29 cellular contexts compared by ENCODE assay signal in the genomic region with DNA sequence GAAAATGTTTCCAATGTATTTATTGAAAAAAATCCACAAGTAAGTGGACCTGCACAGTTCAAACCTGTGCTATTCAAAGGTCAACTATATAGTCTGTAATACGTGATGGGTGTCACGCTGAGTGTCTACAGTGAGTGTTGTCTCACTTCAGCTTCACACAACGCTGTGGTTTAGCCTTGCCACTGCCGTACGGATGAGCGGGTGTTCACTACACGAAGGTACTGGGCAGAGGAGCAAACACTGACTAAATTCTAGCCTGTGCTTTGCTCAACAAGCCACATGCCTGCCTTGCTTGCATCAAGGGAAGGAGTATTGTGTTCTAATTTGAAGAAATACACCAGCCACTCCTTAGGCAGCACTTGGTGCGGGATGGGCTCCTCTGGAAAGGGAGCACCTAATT. TPM values are rescaled to one million over a fixed set of nuclear protein-coding genes. Genes with fewer than 3 reads are reported as not detected.
DNase-seq lines count a peak whose midpoint lies in the region; ATAC-seq, FAIRE-seq and TF ChIP-seq lines count a peak whose summit lies in the region.
"Had no signal": no experiment of that assay in that cellular context is flagged by ENCODE, and none has a peak within 500 bp of the region (broad histone marks: within the 10 kb centered on the region; RNA-seq: fewer than 3 reads in every experiment).

No MANE protein-coding gene starts in this region.

- no peak for DNase-seq in HepG2 (ENCODE audit: low spot score)
- DNase-seq in right lobe of liver = no peak
- DNase-seq in endothelial cell (ENCODE audit: low spot score) = no peak
- DNase-seq in stimulated activated effector memory CD8-positive, alpha-beta T cell treated with anti-CD3 and anti-CD28 coated beads, Interleukin-12 subunit alpha, Interleukin-12 subunit beta, amount 100 ng/mL, for 72 hours (ENCODE audit: low spot score in 2 of 2) = no peak
- no peak for DNase-seq in nucleus accumbens (lab: John Stamatoyannopoulos, UW)
- DNase-seq in activated CD4-positive, alpha-beta T cell treated with anti-CD3 and anti-CD28 coated beads, Interleukin-2, amount 50 U/mL, for 48 hours = no peak
- DNase-seq: activated CD4-positive, alpha-beta T cell treated with anti-CD3 and anti-CD28 coated beads, Interleukin-2, amount 10 ng/mL, durations not matched to agents 24 days and 14 days; caudate nucleus; GM23248; MV-4-11; NCI-H187; NCI-H69; stimulated activated CD4-positive, alpha-beta T cell treated with anti-CD3 and anti-CD28 coated beads, Interleukin-2, amount 100 ng/mL, for 24 hours; stimulated activated naive B cell treated with anti-CD40 and anti-IgM and Interleukin-4, amounts not matched to agents 10 μg/mL and 1 μg/mL and 100 μg/mL, for 72 hours; testis had no signal

- no peak for FAIRE-seq in HepG2 (lab: Jason Lieb, UNC)

- in situ Hi-C loops in HepG2 (cut with HindIII; ENCODE audit: extremely low pct_ligation_motif_present, low pct_unique_long_range_greater_than_20kb) = loop anchor here (5.0 kb wide), 1 partner anchor 112 kb away; no protein-coding TSS in a partner anchor

- H3K9me3 ChIP-seq in HepG2 (ENCODE audit: low read length) (no peaks in the 10 kb centered on the region), right lobe of liver (no peaks in the 10 kb centered on the region)
- H3K9me3 ChIP-seq: BLaER1, heart left ventricle, testis, vagina had no signal

- ATAC-seq in HepG2 (no peak), right lobe of liver (no peak)
- peak; percentile 92 for ATAC-seq in stimulated activated effector memory CD8-positive, alpha-beta T cell treated with anti-CD3 and anti-CD28 coated beads, Interleukin-12 subunit alpha, Interleukin-12 subunit beta, amount 100 ng/mL, for 72 hours
- ATAC-seq: activated naive CD4-positive, alpha-beta T cell treated with anti-CD3 and anti-CD28 coated beads, Interleukin-2, amount 50 U/mL, for 72 hours; heart left ventricle; stimulated activated naive B cell treated with anti-CD40 and anti-IgM and Interleukin-4, amounts not matched to agents 10 μg/mL and 1 μg/mL and 100 μg/mL, for 72 hours had no signal

- WGBS in HepG2 (ENCODE audit: low lambda C conversion rate) = 33% methylated on average over 4 of the region's 8 CpGs
- WGBS in right lobe of liver (ENCODE audit: insufficient coverage, low coverage, low lambda C conversion rate, missing lambda C conversion rate) = 61% methylated on average over 7 of the region's 8 CpGs

- TF ChIP-seq CTCF in HepG2 (CRISPR knock-in tag; IDR thresholded peaks at IDR 0.05) (0 out of 2 replicates have a peak, but pooled peaks have one; percentile 3), right lobe of liver (IDR thresholded peaks at IDR 0.05) (no peak), endothelial cell (IDR thresholded peaks at IDR 0.05; ENCODE audit: unreplicated experiment) (no peak)

- H3K27ac Mint-ChIP-seq in endothelial cell (ENCODE audit: unreplicated experiment) = peak overlapping the region; percentile 61
- no peak overlapping the region for H3K27ac Mint-ChIP-seq in stimulated activated effector memory CD8-positive, alpha-beta T cell treated with anti-CD3 and anti-CD28 coated beads, Interleukin-12 subunit alpha, Interleukin-12 subunit beta, amount 100 ng/mL, for 72 hours
- H3K27ac Mint-ChIP-seq: activated CD4-positive, alpha-beta T cell treated with anti-CD3 and anti-CD28 coated beads, Interleukin-2, amount 10 ng/mL, durations not matched to agents 24 days and 14 days; activated naive CD4-positive, alpha-beta T cell treated with anti-CD3 and anti-CD28 coated beads, Interleukin-2, amount 50 U/mL, for 72 hours; progenitor cell of endocrine pancreas; stimulated activated naive B cell treated with anti-CD40 and anti-IgM and Interleukin-4, amounts not matched to agents 10 μg/mL and 1 μg/mL and 100 μg/mL, for 72 hours; T-helper 2 cell treated with Interferon-gamma antibody and Interleukin-4, amounts not matched to agents 5 μg/mL and 100 μg/mL, for 36 hours had no signal

- H3K36me3 Mint-ChIP-seq in endothelial cell (ENCODE audit: low read depth, unreplicated experiment) = no peaks in the 10 kb centered on the region
- no peaks in the 10 kb centered on the region for H3K36me3 Mint-ChIP-seq in stimulated activated effector memory CD8-positive, alpha-beta T cell treated with anti-CD3 and anti-CD28 coated beads, Interleukin-12 subunit alpha, Interleukin-12 subunit beta, amount 100 ng/mL, for 72 hours
- H3K36me3 Mint-ChIP-seq: activated naive CD4-positive, alpha-beta T cell treated with anti-CD3 and anti-CD28 coated beads, Interleukin-2, amount 50 U/mL, for 72 hours; stimulated activated naive B cell treated with anti-CD40 and anti-IgM and Interleukin-4, amounts not matched to agents 10 μg/mL and 1 μg/mL and 100 μg/mL, for 72 hours had no signal

- no peak overlapping the region for H3K9ac ChIP-seq in HepG2 (ENCODE audit: insufficient read depth, low read depth, low read length)
- H3K9ac ChIP-seq: BLaER1, GM23248, KMS-11 had no signal

- TF ChIP-seq EP300 in HepG2 (IDR thresholded peaks at IDR 0.05; ENCODE audit: low read depth in 2 of 2, low read length in 2 of 2) = no peak
- no peak for TF ChIP-seq EP300 in HepG2 (CRISPR knock-in tag; IDR thresholded peaks at IDR 0.05; ENCODE audit: borderline replicate concordance)

- no TSS peak for BruUV-seq in HepG2 (replicated peaks; lab: Mats Ljungman, UMichigan)

- no peak for TF ChIP-seq RAD21 in HepG2 (CRISPR knock-in tag; IDR thresholded peaks at IDR 0.05)

- intact Hi-C loops in HepG2 (cut with micrococcal nuclease; ENCODE audit: unreplicated experiment) (loop anchor here (5.0 kb wide), 1 partner anchor 42 kb away; no protein-coding TSS in a partner anchor), right lobe of liver (cut with DNase I) (loop anchor here in 1 of 2 donors (10.0 kb wide), 1 partner anchor 140 kb away; the partner anchor contains the start of gene KRTDAP)

- H3K4me3 Mint-ChIP-seq in endothelial cell (ENCODE audit: unreplicated experiment) = no peak overlapping the region
- peak overlapping the region; percentile 26 for H3K4me3 Mint-ChIP-seq in stimulated activated effector memory CD8-positive, alpha-beta T cell treated with anti-CD3 and anti-CD28 coated beads, Interleukin-12 subunit alpha, Interleukin-12 subunit beta, amount 100 ng/mL, for 72 hours
- H3K4me3 Mint-ChIP-seq: activated CD4-positive, alpha-beta T cell treated with anti-CD3 and anti-CD28 coated beads, Interleukin-2, amount 10 ng/mL, durations not matched to agents 24 days and 14 days; neural crest cell; stimulated activated naive B cell treated with anti-CD40 and anti-IgM and Interleukin-4, amounts not matched to agents 10 μg/mL and 1 μg/mL and 100 μg/mL, for 72 hours; T-helper 2 cell treated with Interferon-gamma antibody and Interleukin-4, amounts not matched to agents 5 μg/mL and 100 μg/mL, for 36 hours had no signal

- peaks cover 54% of the 10 kb centered on the region for H3K4me1 ChIP-seq in HepG2 (ENCODE audit: insufficient read depth, low read length)
- H3K4me1 ChIP-seq in right lobe of liver = no peaks in the 10 kb centered on the region
- H3K4me1 ChIP-seq: testis had no signal

- H3K27me3 Mint-ChIP-seq in endothelial cell (ENCODE audit: unreplicated experiment) = peaks cover 2% of the 10 kb centered on the region
- H3K27me3 Mint-ChIP-seq: activated CD4-positive, alpha-beta T cell treated with anti-CD3 and anti-CD28 coated beads, Interleukin-2, amount 10 ng/mL, durations not matched to agents 24 days and 14 days; progenitor cell of endocrine pancreas had no signal

- no peaks in the 10 kb centered on the region for H3K79me2 ChIP-seq in HepG2 (ENCODE audit: insufficient read depth, low read length)

- H3K9me3 Mint-ChIP-seq in endothelial cell (ENCODE audit: unreplicated experiment) = no peaks in the 10 kb centered on the region
- no peaks in the 10 kb centered on the region for H3K9me3 Mint-ChIP-seq in stimulated activated effector memory CD8-positive, alpha-beta T cell treated with anti-CD3 and anti-CD28 coated beads, Interleukin-12 subunit alpha, Interleukin-12 subunit beta, amount 100 ng/mL, for 72 hours
- H3K9me3 Mint-ChIP-seq: activated CD4-positive, alpha-beta T cell treated with anti-CD3 and anti-CD28 coated beads, Interleukin-2, amount 10 ng/mL, durations not matched to agents 24 days and 14 days; activated naive CD4-positive, alpha-beta T cell treated with anti-CD3 and anti-CD28 coated beads, Interleukin-2, amount 50 U/mL, for 72 hours; neural crest cell; stimulated activated naive B cell treated with anti-CD40 and anti-IgM and Interleukin-4, amounts not matched to agents 10 μg/mL and 1 μg/mL and 100 μg/mL, for 72 hours; T-helper 2 cell treated with Interferon-gamma antibody and Interleukin-4, amounts not matched to agents 5 μg/mL and 100 μg/mL, for 36 hours had no signal

- H3K4me1 Mint-ChIP-seq in endothelial cell (ENCODE audit: unreplicated experiment) = peaks cover 8% of the 10 kb centered on the region
- peaks cover 38% of the 10 kb centered on the region for H3K4me1 Mint-ChIP-seq in stimulated activated effector memory CD8-positive, alpha-beta T cell treated with anti-CD3 and anti-CD28 coated beads, Interleukin-12 subunit alpha, Interleukin-12 subunit beta, amount 100 ng/mL, for 72 hours
- H3K4me1 Mint-ChIP-seq: neural crest cell had no signal

- H2AFZ ChIP-seq in HepG2 (ENCODE audit: low read length) = no peak overlapping the region
- H2AFZ ChIP-seq: GM23248 had no signal

- POLR2A ChIA-PET in HepG2 (lab: Yijun Ruan, JAX) = no interaction called here

- no peaks in the 10 kb centered on the region for H4K20me1 ChIP-seq in HepG2 (ENCODE audit: insufficient read depth, low read length)
- H4K20me1 ChIP-seq: BLaER1 had no signal

- no peaks in the 10 kb centered on the region for H3K36me3 ChIP-seq in HepG2 (replicated peaks in 1 of 2; ENCODE audit: control insufficient read depth in 1 of 2, insufficient read depth in 2 of 2, low read length in 2 of 2)
- no peaks in the 10 kb centered on the region for H3K36me3 ChIP-seq in right lobe of liver
- H3K36me3 ChIP-seq: BLaER1, heart left ventricle, vagina had no signal

- CTCF ChIA-PET in HepG2 (lab: Yijun Ruan, JAX; ENCODE audit: low intra/inter-chr PET ratio, low total read pairs) = no interaction called here

- no peak overlapping the region for H3K27ac ChIP-seq in HepG2 (ENCODE audit: extremely low read length, insufficient read depth, low read length)
- H3K27ac ChIP-seq in right lobe of liver = no peak overlapping the region
- H3K27ac ChIP-seq: BLaER1, GM23248, heart left ventricle, KMS-11, testis, vagina, VCaP had no signal

- H3K27me3 ChIP-seq in HepG2 (ENCODE audit: control insufficient read depth in 1 of 2, insufficient read depth in 2 of 2, low read length in 2 of 2) (peaks cover 0 to 1% of the 10 kb centered on the region in 2 experiments; a peak in 1 of 5 replicates), right lobe of liver (no peaks in the 10 kb centered on the region)
- H3K27me3 ChIP-seq: BLaER1, testis, vagina had no signal

- H3K4me3 ChIP-seq in HepG2 (replicated peaks in 1 of 3; ENCODE audit: insufficient read depth in 1 of 3, low read depth in 2 of 3, low read length in 3 of 3) (no peak overlapping the region), right lobe of liver (no peak overlapping the region)
- H3K4me3 ChIP-seq: BLaER1, GM23248, heart left ventricle, testis, vagina had no signal

- TF ChIP-seq POLR2A in HepG2 (IDR thresholded peaks at IDR 0.05; ENCODE audit: insufficient read depth in 1 of 2, low read depth in 2 of 2, low read length in 2 of 2) = no peak
- no peak for TF ChIP-seq POLR2A in right lobe of liver (IDR thresholded peaks at IDR 0.05)

- no peak overlapping the region for H3K4me2 ChIP-seq in HepG2 (ENCODE audit: low read depth, low read length)
- H3K4me2 ChIP-seq: BLaER1, KMS-11 had no signal

RNA-seq across cellular contexts. Expression of gene FFAR3, which starts 3.4 kb away (rescaled TPM):
- total RNA-seq in HepG2 (2016; rRNA removed; fragmentation: Illumina TruSeq; extraction: Trizol) (not detected in 2 replicates), right lobe of liver (under 1 TPM in 1 of 6 experiments, not detected in 5; 0.27 TPM), endothelial cell (ENCODE audit: unreplicated experiment) (not detected)
- total RNA-seq in HepG2 (2016; cell fraction: cytosol; rRNA removed; fragmentation: Illumina TruSeq; extraction: Trizol; ENCODE audit: low read depth) = not detected in 2 replicates
- not detected in 2 replicates for total RNA-seq in HepG2 (2016; cell fraction: insoluble cytoplasmic fraction; rRNA removed; fragmentation: Illumina TruSeq; extraction: Trizol)
- total RNA-seq in HepG2 (2016; cell fraction: membrane; rRNA removed; fragmentation: Illumina TruSeq; extraction: Trizol) = not detected in 2 replicates
- total RNA-seq in HepG2 (2016; cell fraction: nucleus; rRNA removed; fragmentation: Illumina TruSeq; extraction: Trizol) = not detected in 2 replicates
- polyA plus RNA-seq in HepG2 (2011; rRNA removed) = not detected in 2 replicates
- polyA plus RNA-seq in HepG2 (2011; cell fraction: cytosol; rRNA removed) = not detected in 2 replicates
- polyA plus RNA-seq in HepG2 (2011; cell fraction: nucleus; rRNA removed) = not detected in 2 replicates
- not detected in 2 replicates for polyA plus RNA-seq in HepG2 (2012)
- not detected in 2 replicates for polyA plus RNA-seq in HepG2 (2016; cell fraction: cytosol; fragmentation: Illumina TruSeq; extraction: Trizol; ENCODE audit: low read depth)
- not detected in 2 replicates for polyA plus RNA-seq in HepG2 (2016; cell fraction: insoluble cytoplasmic fraction; fragmentation: Illumina TruSeq; extraction: Trizol; ENCODE audit: low read depth)
- polyA plus RNA-seq in HepG2 (2016; cell fraction: membrane; fragmentation: Illumina TruSeq; extraction: Trizol; ENCODE audit: low read depth) = not detected in 2 replicates
- polyA plus RNA-seq in HepG2 (2016; cell fraction: nucleus; fragmentation: Illumina TruSeq; extraction: Trizol; ENCODE audit: insufficient read depth, low read depth) = not detected in 2 replicates
- not detected in 2 replicates for polyA minus RNA-seq in HepG2 (2011; rRNA and poly(A)+ RNA removed; ENCODE audit: low replicate concordance)
- not detected in 2 replicates for polyA minus RNA-seq in HepG2 (2011; cell fraction: cytosol; rRNA and poly(A)+ RNA removed)
- polyA minus RNA-seq in HepG2 (2011; cell fraction: nucleus; rRNA and poly(A)+ RNA removed) = not detected in 2 replicates
- total RNA-seq: dermis microvascular lymphatic vessel endothelial cell, GM23248, neural crest cell, progenitor cell of endocrine pancreas, RPMI7951, vagina had no signal
- polyA plus RNA-seq: aorta, GM23248, liver had no signal

RNA-seq across cellular contexts. Expression of gene FFAR1, which starts 7.2 kb away (rescaled TPM):
- total RNA-seq in HepG2 (2016; rRNA removed; fragmentation: Illumina TruSeq; extraction: Trizol) (not detected in 2 replicates), right lobe of liver (not detected), endothelial cell (ENCODE audit: unreplicated experiment) (not detected)
- 0.09 TPM in 1 of 2 replicates, not detected in the other for total RNA-seq in HepG2 (2016; cell fraction: cytosol; rRNA removed; fragmentation: Illumina TruSeq; extraction: Trizol; ENCODE audit: low read depth)
- not detected in 2 replicates for total RNA-seq in HepG2 (2016; cell fraction: insoluble cytoplasmic fraction; rRNA removed; fragmentation: Illumina TruSeq; extraction: Trizol)
- not detected in 2 replicates for total RNA-seq in HepG2 (2016; cell fraction: membrane; rRNA removed; fragmentation: Illumina TruSeq; extraction: Trizol)
- total RNA-seq in HepG2 (2016; cell fraction: nucleus; rRNA removed; fragmentation: Illumina TruSeq; extraction: Trizol) = not detected in 2 replicates
- polyA plus RNA-seq in HepG2 (2011; rRNA removed) = not detected in 2 replicates
- not detected in 2 replicates for polyA plus RNA-seq in HepG2 (2011; cell fraction: cytosol; rRNA removed)
- polyA plus RNA-seq in HepG2 (2011; cell fraction: nucleus; rRNA removed) = not detected in 2 replicates
- not detected in 2 replicates for polyA plus RNA-seq in HepG2 (2012)
- not detected in 2 replicates for polyA plus RNA-seq in HepG2 (2016; cell fraction: cytosol; fragmentation: Illumina TruSeq; extraction: Trizol; ENCODE audit: low read depth)
- polyA plus RNA-seq in HepG2 (2016; cell fraction: insoluble cytoplasmic fraction; fragmentation: Illumina TruSeq; extraction: Trizol; ENCODE audit: low read depth) = not detected in 2 replicates
- polyA plus RNA-seq in HepG2 (2016; cell fraction: membrane; fragmentation: Illumina TruSeq; extraction: Trizol; ENCODE audit: low read depth) = not detected in 2 replicates
- polyA plus RNA-seq in HepG2 (2016; cell fraction: nucleus; fragmentation: Illumina TruSeq; extraction: Trizol; ENCODE audit: insufficient read depth, low read depth) = not detected in 2 replicates
- not detected in 2 replicates for polyA minus RNA-seq in HepG2 (2011; rRNA and poly(A)+ RNA removed; ENCODE audit: low replicate concordance)
- polyA minus RNA-seq in HepG2 (2011; cell fraction: cytosol; rRNA and poly(A)+ RNA removed) = not detected in 2 replicates
- polyA minus RNA-seq in HepG2 (2011; cell fraction: nucleus; rRNA and poly(A)+ RNA removed) = not detected in 2 replicates
- total RNA-seq: aorta, dermis microvascular lymphatic vessel endothelial cell, GM23248, heart left ventricle, liver, neural crest cell, RPMI7951, vagina had no signal
- polyA plus RNA-seq: aorta, GM23248, heart left ventricle, liver had no signal

RNA-seq across cellular contexts. Expression of gene GPR42, which starts 16.0 kb away (rescaled TPM):
- total RNA-seq in HepG2 (2016; rRNA removed; fragmentation: Illumina TruSeq; extraction: Trizol) (not detected in 2 replicates), right lobe of liver (not detected), endothelial cell (ENCODE audit: unreplicated experiment) (not detected)
- not detected in 2 replicates for total RNA-seq in HepG2 (2016; cell fraction: cytosol; rRNA removed; fragmentation: Illumina TruSeq; extraction: Trizol; ENCODE audit: low read depth)
- not detected in 2 replicates for total RNA-seq in HepG2 (2016; cell fraction: insoluble cytoplasmic fraction; rRNA removed; fragmentation: Illumina TruSeq; extraction: Trizol)
- not detected in 2 replicates for total RNA-seq in HepG2 (2016; cell fraction: membrane; rRNA removed; fragmentation: Illumina TruSeq; extraction: Trizol)
- not detected in 2 replicates for total RNA-seq in HepG2 (2016; cell fraction: nucleus; rRNA removed; fragmentation: Illumina TruSeq; extraction: Trizol)
- polyA plus RNA-seq in HepG2 (2011; rRNA removed) = not detected in 2 replicates
- not detected in 2 replicates for polyA plus RNA-seq in HepG2 (2011; cell fraction: cytosol; rRNA removed)
- polyA plus RNA-seq in HepG2 (2011; cell fraction: nucleus; rRNA removed) = not detected in 2 replicates
- not detected in 2 replicates for polyA plus RNA-seq in HepG2 (2012)
- not detected in 2 replicates for polyA plus RNA-seq in HepG2 (2016; cell fraction: cytosol; fragmentation: Illumina TruSeq; extraction: Trizol; ENCODE audit: low read depth)
- polyA plus RNA-seq in HepG2 (2016; cell fraction: insoluble cytoplasmic fraction; fragmentation: Illumina TruSeq; extraction: Trizol; ENCODE audit: low read depth) = not detected in 2 replicates
- polyA plus RNA-seq in HepG2 (2016; cell fraction: membrane; fragmentation: Illumina TruSeq; extraction: Trizol; ENCODE audit: low read depth) = not detected in 2 replicates
- not detected in 2 replicates for polyA plus RNA-seq in HepG2 (2016; cell fraction: nucleus; fragmentation: Illumina TruSeq; extraction: Trizol; ENCODE audit: insufficient read depth, low read depth)
- polyA minus RNA-seq in HepG2 (2011; rRNA and poly(A)+ RNA removed; ENCODE audit: low replicate concordance) = not detected in 2 replicates
- polyA minus RNA-seq in HepG2 (2011; cell fraction: cytosol; rRNA and poly(A)+ RNA removed) = not detected in 2 replicates
- polyA minus RNA-seq in HepG2 (2011; cell fraction: nucleus; rRNA and poly(A)+ RNA removed) = not detected in 2 replicates
- total RNA-seq: aorta, dermis microvascular lymphatic vessel endothelial cell, GM23248, heart left ventricle, HT1080, liver, neural crest cell, progenitor cell of endocrine pancreas, RPMI7951, testis, vagina had no signal
- polyA plus RNA-seq: aorta, GM23248, heart left ventricle, liver had no signal

RNA-seq across cellular contexts. Expression of gene CD22, which starts 25.9 kb away (rescaled TPM):
- total RNA-seq in HepG2 (2016; rRNA removed; fragmentation: Illumina TruSeq; extraction: Trizol) = 0.49 and 0.71 TPM in 2 replicates
- 0.53 and 1.0 TPM in 2 replicates for total RNA-seq in HepG2 (2016; cell fraction: cytosol; rRNA removed; fragmentation: Illumina TruSeq; extraction: Trizol; ENCODE audit: low read depth)
- total RNA-seq in HepG2 (2016; cell fraction: insoluble cytoplasmic fraction; rRNA removed; fragmentation: Illumina TruSeq; extraction: Trizol) = 0.40 and 0.97 TPM in 2 replicates
- 0.62 and 0.93 TPM in 2 replicates for total RNA-seq in HepG2 (2016; cell fraction: membrane; rRNA removed; fragmentation: Illumina TruSeq; extraction: Trizol)
- 2.8 and 3.5 TPM in 2 replicates for total RNA-seq in HepG2 (2016; cell fraction: nucleus; rRNA removed; fragmentation: Illumina TruSeq; extraction: Trizol)
- polyA plus RNA-seq in HepG2 (2011; rRNA removed) = 0.98 and 1.7 TPM in 2 replicates
- 0.49 and 0.85 TPM in 2 replicates for polyA plus RNA-seq in HepG2 (2011; cell fraction: cytosol; rRNA removed)
- polyA plus RNA-seq in HepG2 (2011; cell fraction: nucleus; rRNA removed) = 1.8 and 2.5 TPM in 2 replicates
- polyA plus RNA-seq in HepG2 (2012) = 0.66 and 0.72 TPM in 2 replicates
- polyA plus RNA-seq in HepG2 (2016; cell fraction: cytosol; fragmentation: Illumina TruSeq; extraction: Trizol; ENCODE audit: low read depth) = 0.19 and 0.31 TPM in 2 replicates
- 0.82 and 1.2 TPM in 2 replicates for polyA plus RNA-seq in HepG2 (2016; cell fraction: insoluble cytoplasmic fraction; fragmentation: Illumina TruSeq; extraction: Trizol; ENCODE audit: low read depth)
- 0.36 and 0.50 TPM in 2 replicates for polyA plus RNA-seq in HepG2 (2016; cell fraction: membrane; fragmentation: Illumina TruSeq; extraction: Trizol; ENCODE audit: low read depth)
- 3.9 and 6.0 TPM in 2 replicates for polyA plus RNA-seq in HepG2 (2016; cell fraction: nucleus; fragmentation: Illumina TruSeq; extraction: Trizol; ENCODE audit: insufficient read depth, low read depth)
- polyA minus RNA-seq in HepG2 (2011; rRNA and poly(A)+ RNA removed; ENCODE audit: low replicate concordance) = 1.6 and 2.4 TPM in 2 replicates
- polyA minus RNA-seq in HepG2 (2011; cell fraction: cytosol; rRNA and poly(A)+ RNA removed) = 1.5 TPM in 1 of 2 replicates, not detected in the other
- 0.64 and 0.99 TPM in 2 replicates for polyA minus RNA-seq in HepG2 (2011; cell fraction: nucleus; rRNA and poly(A)+ RNA removed)
- 1 to 10 TPM in 3 of 6 experiments, under 1 TPM in 3; 0.39 to 1.3 (median 0.96) TPM for total RNA-seq in right lobe of liver
- total RNA-seq in endothelial cell (ENCODE audit: unreplicated experiment) = not detected
- total RNA-seq: GM23248, neural crest cell had no signal
